23 cellular contexts compared by ENCODE assay signal in the genomic region with DNA sequence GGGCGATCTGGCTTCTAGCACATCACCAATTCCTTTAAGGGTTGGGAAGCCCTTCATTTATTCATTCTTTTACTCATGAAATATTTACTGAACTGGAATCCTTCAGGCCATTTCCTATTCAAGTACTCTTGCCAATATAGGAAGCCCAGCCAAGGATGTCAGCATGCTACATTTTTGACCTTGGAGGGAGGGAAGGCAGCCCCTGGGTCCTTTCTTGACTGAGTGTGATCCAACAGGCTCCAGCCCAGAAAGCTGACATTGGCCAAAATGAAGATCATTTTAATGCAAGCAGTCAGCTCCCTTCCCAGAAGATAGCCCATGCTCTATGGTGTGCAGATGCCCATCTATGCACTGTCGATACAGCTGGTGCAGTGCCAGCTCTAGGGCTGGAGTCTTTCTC.
"Had no signal": no experiment of that assay in that cellular context is flagged by ENCODE, and none has a peak within 500 bp of the region (broad histone marks: within the 10 kb centered on the region; RNA-seq: fewer than 3 reads in every experiment).

No MANE protein-coding gene starts in this region.

- DNase-seq: central memory CD4-positive, alpha-beta T cell; dorsolateral prefrontal cortex; effector CD4-positive, alpha-beta T cell; foreskin fibroblast; gastrocnemius medialis; kidney; lower lobe of right lung; natural killer cell; pancreas; retina; right lobe of liver; stimulated activated CD4-positive, alpha-beta T cell treated with anti-CD3 and anti-CD28 coated beads, Interleukin-12 subunit alpha, Interleukin-12 subunit beta, amount 100 ng/mL, for 4 hours; stimulated activated CD4-positive, alpha-beta T cell treated with anti-CD3 and anti-CD28 coated beads, Interleukin-1b, Interleukin-23, amount 100 ng/mL, for 48 hours; stimulated activated CD4-positive, alpha-beta T cell treated with anti-CD3 and anti-CD28 coated beads, Interleukin-4, amount 100 ng/mL, for 1 hour; stimulated activated naive CD4-positive, alpha-beta T cell treated with Interleukin-2 at 50 U/mL for 16 hours; stomach; transverse colon; upper lobe of right lung; uterus had no signal

- H3K27ac ChIP-seq: gastrocnemius medialis, lower lobe of right lung, neutrophil, pancreas, right lobe of liver, stomach, transverse colon, upper lobe of right lung, uterus had no signal

- H3K4me1 ChIP-seq: gastrocnemius medialis, pancreas, right lobe of liver, upper lobe of right lung had no signal

- H3K27me3 ChIP-seq: dorsolateral prefrontal cortex, gastrocnemius medialis, pancreas, right lobe of liver, stomach, transverse colon, upper lobe of right lung, uterus had no signal

- H3K36me3 ChIP-seq: gastrocnemius medialis, lower lobe of right lung, neutrophil, pancreas, right lobe of liver, stomach, transverse colon, upper lobe of right lung, uterus had no signal

- H3K4me3 ChIP-seq: dorsolateral prefrontal cortex, gastrocnemius medialis, lower lobe of right lung, pancreas, right lobe of liver, smooth muscle cell, stomach, transverse colon, upper lobe of right lung, uterus had no signal

- ATAC-seq: gastrocnemius medialis; left lobe of liver; lower lobe of right lung; natural killer cell; pancreas; right lobe of liver; stimulated activated effector memory CD8-positive, alpha-beta T cell treated with anti-CD3 and anti-CD28 coated beads, Interleukin-12 subunit alpha, Interleukin-12 subunit beta, amount 100 ng/mL, for 72 hours; upper lobe of right lung had no signal

- H3K9me3 ChIP-seq: gastrocnemius medialis, lower lobe of right lung, neutrophil, pancreas, right lobe of liver, stomach, transverse colon, upper lobe of right lung, uterus had no signal
